ENCODE assay signal across 23 cellular contexts in the genomic region with DNA sequence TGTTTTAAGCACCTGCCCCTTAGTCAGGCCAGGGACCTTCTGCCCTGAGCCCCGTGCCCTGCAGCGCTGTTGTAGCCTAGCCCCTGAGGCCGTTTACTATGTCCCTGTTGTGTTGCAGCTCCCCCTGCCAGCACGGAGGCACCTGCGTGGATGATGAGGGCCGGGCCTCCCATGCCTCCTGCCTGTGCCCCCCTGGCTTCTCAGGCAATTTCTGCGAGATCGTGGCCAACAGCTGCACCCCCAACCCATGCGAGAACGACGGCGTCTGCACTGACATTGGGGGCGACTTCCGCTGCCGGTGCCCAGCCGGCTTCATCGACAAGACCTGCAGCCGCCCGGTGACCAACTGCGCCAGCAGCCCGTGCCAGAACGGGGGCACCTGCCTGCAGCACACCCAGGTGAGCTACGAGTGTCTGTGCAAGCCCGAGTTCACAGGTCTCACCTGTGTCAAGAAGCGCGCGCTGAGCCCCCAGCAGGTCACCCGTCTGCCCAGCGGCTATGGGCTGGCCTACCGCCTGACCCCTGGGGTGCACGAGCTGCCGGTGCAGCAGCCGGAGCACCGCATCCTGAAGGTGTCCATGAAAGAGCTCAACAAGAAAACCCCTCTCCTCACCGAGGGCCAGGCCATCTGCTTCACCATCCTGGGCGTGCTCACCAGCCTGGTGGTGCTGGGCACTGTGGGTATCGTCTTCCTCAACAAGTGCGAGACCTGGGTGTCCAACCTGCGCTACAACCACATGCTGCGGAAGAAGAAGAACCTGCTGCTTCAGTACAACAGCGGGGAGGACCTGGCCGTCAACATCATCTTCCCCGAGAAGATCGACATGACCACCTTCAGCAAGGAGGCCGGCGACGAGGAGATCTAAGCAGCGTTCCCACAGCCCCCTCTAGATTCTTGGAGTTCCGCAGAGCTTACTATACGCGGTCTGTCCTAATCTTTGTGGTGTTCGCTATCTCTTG. TPM values are rescaled to one million over a fixed set of nuclear protein-coding genes. Genes with fewer than 3 reads are reported as not detected.
"Had no signal": no experiment of that assay in that cellular context is flagged by ENCODE, and none has a peak within 500 bp of the region (broad histone marks: within the 10 kb centered on the region; RNA-seq: fewer than 3 reads in every experiment).

No MANE protein-coding gene starts in this region.

- H3K4me3 Mint-ChIP-seq: activated B cell treated with CpG ODN at 0.5 μM for 24 hours; activated CD8-positive, alpha-beta T cell treated with anti-CD3 and anti-CD28 coated beads for 36 hours; activated naive CD8-positive, alpha-beta T cell; brain; central memory CD8-positive, alpha-beta T cell; effector memory CD8-positive, alpha-beta T cell; immature natural killer cell; mesothelial cell of epicardium; neural crest cell; stimulated activated naive CD8-positive, alpha-beta T cell treated with anti-CD3 and anti-CD28 coated beads, Interleukin-15, amount 100 ng/mL, for 72 hours; type B pancreatic cell had no signal

- H3K4me3 ChIP-seq: lung, right atrium auricular region had no signal

- H3K9me3 ChIP-seq: right atrium auricular region had no signal

- ATAC-seq: activated CD8-positive, alpha-beta T cell treated with anti-CD3 and anti-CD28 coated beads for 36 hours; effector memory CD8-positive, alpha-beta T cell; left colon; stimulated activated naive CD8-positive, alpha-beta T cell treated with anti-CD3 and anti-CD28 coated beads, Interleukin-15, amount 100 ng/mL, for 72 hours had no signal

- H3K27me3 Mint-ChIP-seq: activated B cell treated with CpG ODN at 0.5 μM for 24 hours; activated CD8-positive, alpha-beta T cell treated with anti-CD3 and anti-CD28 coated beads for 36 hours had no signal

- H3K9me3 Mint-ChIP-seq: activated B cell treated with CpG ODN at 0.5 μM for 24 hours; activated CD8-positive, alpha-beta T cell treated with anti-CD3 and anti-CD28 coated beads for 36 hours; central memory CD8-positive, alpha-beta T cell; effector memory CD8-positive, alpha-beta T cell; immature natural killer cell; mesothelial cell of epicardium; neural crest cell; stimulated activated naive CD8-positive, alpha-beta T cell treated with anti-CD3 and anti-CD28 coated beads, Interleukin-15, amount 100 ng/mL, for 72 hours; type B pancreatic cell had no signal

- H3K27ac ChIP-seq: epithelial cell of prostate, right atrium auricular region had no signal

- H3K27me3 ChIP-seq: right atrium auricular region had no signal

- DNase-seq: activated B cell treated with CpG ODN at 0.5 μM for 24 hours; activated CD4-positive, alpha-beta T cell treated with anti-CD3 and anti-CD28 coated beads for 48 hours; activated CD8-positive, alpha-beta T cell treated with anti-CD3 and anti-CD28 coated beads for 36 hours; activated gamma-delta T cell treated with Interleukin-2 at 50 U/mL for 16 hours; activated T-cell treated with anti-CD3 and anti-CD28 coated beads, Interleukin-2, amount 50 U/mL, for 48 hours; amygdala; effector memory CD8-positive, alpha-beta T cell; foreskin melanocyte; immature natural killer cell; left colon; stimulated activated naive CD8-positive, alpha-beta T cell treated with anti-CD3 and anti-CD28 coated beads, Interleukin-15, amount 100 ng/mL, for 72 hours had no signal

- H3K4me1 ChIP-seq: right atrium auricular region had no signal

- H3K27ac Mint-ChIP-seq: activated B cell treated with CpG ODN at 0.5 μM for 24 hours; activated CD8-positive, alpha-beta T cell treated with anti-CD3 and anti-CD28 coated beads for 36 hours; activated naive CD8-positive, alpha-beta T cell; effector memory CD8-positive, alpha-beta T cell; immature natural killer cell; mesothelial cell of epicardium; stimulated activated naive CD8-positive, alpha-beta T cell treated with anti-CD3 and anti-CD28 coated beads, Interleukin-15, amount 100 ng/mL, for 72 hours; type B pancreatic cell had no signal

- H3K4me1 Mint-ChIP-seq: activated B cell treated with CpG ODN at 0.5 μM for 24 hours; central memory CD8-positive, alpha-beta T cell; immature natural killer cell; stimulated activated naive CD8-positive, alpha-beta T cell treated with anti-CD3 and anti-CD28 coated beads, Interleukin-15, amount 100 ng/mL, for 72 hours had no signal

- H3K36me3 Mint-ChIP-seq: activated naive CD8-positive, alpha-beta T cell; immature natural killer cell; type B pancreatic cell had no signal

- H3K36me3 ChIP-seq: right atrium auricular region had no signal

- FAIRE-seq: TTC549 had no signal

RNA-seq across cellular contexts. Expression of a gene that starts 7.6 kb away (rescaled TPM):
- total RNA-seq: activated B cell treated with CpG ODN at 0.5 μM for 24 hours; activated CD8-positive, alpha-beta T cell treated with anti-CD3 and anti-CD28 coated beads for 36 hours; fibroblast of lung; left colon; right atrium auricular region; T-helper 1 cell treated with Interleukin-12 subunit alpha and Interleukin-12 subunit beta and Interleukin-4 antibody, amounts not matched to agents 30 ng/mL and 1 ng/mL, for 36 hours had no signal
- polyA plus RNA-seq: fibroblast of lung, immature natural killer cell had no signal
